ENCODE assay signal across 2 cellular contexts in genomic region chr7:18806177-18806576, GRCh38.
TF ChIP-seq lines count a peak whose summit lies in the region.

No MANE protein-coding gene starts in this region.

TF ChIP-seq in GM23338, 12 proteins besides CTCF, POLR2A, EP300 and RAD21 (continued from another document):
- TF ChIP-seq ZNF462 (CRISPR knock-in tag; IDR thresholded peaks at IDR 0.05), result peak; percentile 80; the same call in 1 of the 2 replicates
- TF ChIP-seq STAT1 (IDR thresholded peaks at IDR 0.05; ENCODE audit: unreplicated experiment), result no peak
TF ChIP-seq in GM23338: peak in this region for 1.

TF ChIP-seq in WTC11, 78 proteins besides CTCF, POLR2A, EP300 and RAD21 (continued from another document):
- no peak for TF ChIP-seq ATF3 (CRISPR knock-in tag; conservative IDR thresholded peaks at IDR 0.05)
- no peak for TF ChIP-seq FOXJ3 (CRISPR knock-in tag; IDR thresholded peaks at IDR 0.05; ENCODE audit: borderline replicate concordance)
- no peak for TF ChIP-seq HMGA2 (CRISPR knock-in tag; IDR thresholded peaks at IDR 0.05)
- TF ChIP-seq PRRX2 (CRISPR knock-in tag; IDR thresholded peaks at IDR 0.05), result no peak
- no peak for TF ChIP-seq USF1 (CRISPR knock-in tag; IDR thresholded peaks at IDR 0.05)
- no peak for TF ChIP-seq SMAD4 (CRISPR knock-in tag; IDR thresholded peaks at IDR 0.05)
- no peak for TF ChIP-seq CBFB (CRISPR knock-in tag; IDR thresholded peaks at IDR 0.05; ENCODE audit: low read depth)
- no peak for TF ChIP-seq USF2 (CRISPR knock-in tag; IDR thresholded peaks at IDR 0.05)
- no peak for TF ChIP-seq NFE2L1 (CRISPR knock-in tag; IDR thresholded peaks at IDR 0.05)
- no peak for TF ChIP-seq PRDM15 (CRISPR knock-in tag; IDR thresholded peaks at IDR 0.05)
